ENCODE assay signal across 18 cellular contexts in genomic region chr3:177694951-177695350, GRCh38.
DNase-seq lines count a peak whose midpoint lies in the region; ATAC-seq and TF ChIP-seq lines count a peak whose summit lies in the region.
"Had no signal": no experiment of that assay in that cellular context is flagged by ENCODE, and none has a peak within 500 bp of the region (broad histone marks: within the 10 kb centered on the region; RNA-seq: fewer than 3 reads in every experiment).

No MANE protein-coding gene starts in this region.

- TF ChIP-seq POLR2A in gastrocnemius medialis (IDR thresholded peaks at IDR 0.05), result no peak

- H3K9me3 Mint-ChIP-seq in endothelial cell (ENCODE audit: unreplicated experiment) (no peaks in the 10 kb centered on the region), nephron (no peaks in the 10 kb centered on the region)
- H3K9me3 Mint-ChIP-seq in activated naive CD8-positive, alpha-beta T cell treated with anti-CD3 and anti-CD28 coated beads, Interleukin-2, amount 50 U/mL, for 24 hours, result no peaks in the 10 kb centered on the region
- H3K9me3 Mint-ChIP-seq: CD8-positive, alpha-beta memory T cell; GM23338 had no signal

- no peaks in the 10 kb centered on the region for H3K27me3 ChIP-seq in gastrocnemius medialis
- H3K27me3 ChIP-seq: BE2C had no signal

- H3K4me1 ChIP-seq in gastrocnemius medialis, result no peaks in the 10 kb centered on the region
- H3K4me1 ChIP-seq: BE2C had no signal

- no peaks in the 10 kb centered on the region for H3K9me3 ChIP-seq in gastrocnemius medialis
- H3K9me3 ChIP-seq: BE2C, SK-N-SH had no signal

- TF ChIP-seq CTCF in endothelial cell (IDR thresholded peaks at IDR 0.05; ENCODE audit: unreplicated experiment), result no peak
- TF ChIP-seq CTCF in nephron (IDR thresholded peaks at IDR 0.05; ENCODE audit: unreplicated experiment in 3 of 3), result no peak
- no peak for TF ChIP-seq CTCF in gastrocnemius medialis (IDR thresholded peaks at IDR 0.05 in 4 of 5, conservative IDR thresholded peaks at IDR 0.05 in 1 of 5)

- H3K4me3 Mint-ChIP-seq in endothelial cell (ENCODE audit: unreplicated experiment), result no peak overlapping the region
- no peak overlapping the region for H3K4me3 Mint-ChIP-seq in nephron
- H3K4me3 Mint-ChIP-seq in activated naive CD8-positive, alpha-beta T cell treated with anti-CD3 and anti-CD28 coated beads, Interleukin-2, amount 50 U/mL, for 24 hours, result no peak overlapping the region
- H3K4me3 Mint-ChIP-seq: CD8-positive, alpha-beta memory T cell; GM23338 had no signal

- H3K27me3 Mint-ChIP-seq in endothelial cell (ENCODE audit: unreplicated experiment) (no peaks in the 10 kb centered on the region), nephron (ENCODE audit: low read depth) (no peaks in the 10 kb centered on the region)
- H3K27me3 Mint-ChIP-seq in activated naive CD8-positive, alpha-beta T cell treated with anti-CD3 and anti-CD28 coated beads, Interleukin-2, amount 50 U/mL, for 24 hours, result no peaks in the 10 kb centered on the region

- no peaks in the 10 kb centered on the region for H3K36me3 ChIP-seq in gastrocnemius medialis
- H3K36me3 ChIP-seq: BE2C had no signal

- in situ Hi-C loops in gastrocnemius medialis (cut with MboI; ENCODE audit: low sequenced_read_pairs in 4 of 4), result no loop called here

- ATAC-seq in HG03025 (IDR thresholded peaks at IDR 0.05; ENCODE audit: low FRiP score, unreplicated experiment), result no peak
- ATAC-seq in activated naive CD8-positive, alpha-beta T cell treated with anti-CD3 and anti-CD28 coated beads, Interleukin-2, amount 50 U/mL, for 24 hours, result no peak
- ATAC-seq in gastrocnemius medialis, result no peak
- ATAC-seq: GM23338, HCT116 had no signal

- intact Hi-C loops in gastrocnemius medialis (cut with DNase I; ENCODE audit: low total_unique reads), result no loop called here

- H3K36me3 Mint-ChIP-seq in endothelial cell (ENCODE audit: low read depth, unreplicated experiment) (no peaks in the 10 kb centered on the region), nephron (ENCODE audit: low read depth) (no peaks in the 10 kb centered on the region)
- H3K36me3 Mint-ChIP-seq in activated naive CD8-positive, alpha-beta T cell treated with anti-CD3 and anti-CD28 coated beads, Interleukin-2, amount 50 U/mL, for 24 hours (ENCODE audit: low read depth), result no peaks in the 10 kb centered on the region

- H3K4me1 Mint-ChIP-seq in endothelial cell (ENCODE audit: unreplicated experiment) (peaks cover 17% of the 10 kb centered on the region), nephron (peaks cover 17% of the 10 kb centered on the region)
- peaks cover 12% of the 10 kb centered on the region for H3K4me1 Mint-ChIP-seq in activated naive CD8-positive, alpha-beta T cell treated with anti-CD3 and anti-CD28 coated beads, Interleukin-2, amount 50 U/mL, for 24 hours

- no peak overlapping the region for H3K4me3 ChIP-seq in gastrocnemius medialis
- H3K4me3 ChIP-seq: GM23338 had no signal

- peak; percentile 31 for DNase-seq in EH (ENCODE audit: low read depth)
- DNase-seq in endothelial cell (ENCODE audit: low spot score), result no peak
- no peak for DNase-seq in DMS79 (lab: John Stamatoyannopoulos, UW)
- DNase-seq in activated naive CD8-positive, alpha-beta T cell treated with anti-CD3 and anti-CD28 coated beads, Interleukin-2, amount 50 U/mL, for 24 hours, result no peak
- DNase-seq in gastrocnemius medialis, result no peak
- DNase-seq: BE2C; CD8-positive, alpha-beta memory T cell; DMS79 treated with DMSO at 0.1 percent for 48 hours; NCI-H1417 treated with DMSO at 0.1 percent for 48 hours; NCI-H2029 treated with DMSO at 0.1 percent for 48 hours; NCI-H510A; NCI-H82; SK-N-SH had no signal

- H3K27ac Mint-ChIP-seq in endothelial cell (ENCODE audit: unreplicated experiment), result peak overlapping the region; percentile 94
- H3K27ac Mint-ChIP-seq in nephron, result peak overlapping the region; percentile 79 to 82 (median 81)
- no peak overlapping the region for H3K27ac Mint-ChIP-seq in activated naive CD8-positive, alpha-beta T cell treated with anti-CD3 and anti-CD28 coated beads, Interleukin-2, amount 50 U/mL, for 24 hours
- H3K27ac Mint-ChIP-seq: GM23338 had no signal

- no peak overlapping the region for H3K27ac ChIP-seq in gastrocnemius medialis
- H3K27ac ChIP-seq: HL-60 had no signal
